Comparison of ENCODE assay signal across 23 cellular contexts in the genomic region with DNA sequence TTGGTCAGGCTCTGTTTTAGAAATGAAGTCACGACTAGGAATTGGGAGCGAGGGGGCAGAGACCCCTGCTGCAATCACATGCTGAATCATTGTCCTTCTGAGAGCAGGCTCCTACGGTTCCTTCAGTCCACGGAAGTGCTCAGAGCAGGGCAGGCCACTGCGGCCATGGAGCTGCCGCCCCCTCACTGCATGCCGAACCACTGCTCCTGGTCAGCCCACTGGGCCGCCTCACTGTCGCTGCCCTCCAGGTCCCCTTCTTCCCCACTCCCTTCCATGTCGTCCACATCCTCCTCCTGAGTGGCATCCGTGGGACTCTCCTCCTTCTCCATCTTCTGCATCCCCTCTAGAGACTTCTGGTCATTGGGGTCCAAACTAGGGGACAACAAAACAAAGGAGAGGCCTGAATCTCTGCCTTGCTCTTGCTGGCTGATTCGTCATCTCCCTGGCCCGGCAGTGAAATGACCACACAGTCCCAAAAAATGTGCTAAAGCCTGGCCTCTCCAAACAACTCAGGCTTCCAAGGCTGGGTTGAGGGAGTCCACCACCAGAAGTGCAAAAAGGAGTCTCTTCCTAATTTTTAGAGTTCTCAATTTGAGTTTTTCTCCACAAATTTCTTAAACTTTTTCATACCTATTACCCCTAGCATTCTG. TPM values are rescaled to one million over a fixed set of nuclear protein-coding genes. Genes with fewer than 3 reads are reported as not detected.
DNase-seq lines count a peak whose midpoint lies in the region; ATAC-seq and TF ChIP-seq lines count a peak whose summit lies in the region.
"Had no signal": no experiment of that assay in that cellular context is flagged by ENCODE, and none has a peak within 500 bp of the region (broad histone marks: within the 10 kb centered on the region; RNA-seq: fewer than 3 reads in every experiment).

No MANE protein-coding gene starts in this region.

- no peak overlapping the region for H3K27ac ChIP-seq in mammary epithelial cell (ENCODE audit: insufficient read depth, low read depth, low read length)
- peak overlapping the region; percentile 90 to 99 for H3K27ac ChIP-seq in esophagus (ENCODE audit: low read depth in 2 of 2, low read length in 1 of 2)
- H3K27ac ChIP-seq in urinary bladder (ENCODE audit: low read depth) = peak overlapping the region; percentile 41
- no peak overlapping the region for H3K27ac ChIP-seq in CD4-positive, alpha-beta memory T cell (ENCODE audit: low read depth, low read length)
- H3K27ac ChIP-seq: C4-2B, neutrophil had no signal

- H3K9me3 Mint-ChIP-seq in MCF 10A (ENCODE audit: unreplicated experiment) (no peaks in the 10 kb centered on the region), progenitor cell of endocrine pancreas (ENCODE audit: low read depth) (no peaks in the 10 kb centered on the region)
- no peaks in the 10 kb centered on the region for H3K9me3 Mint-ChIP-seq in CD4-positive, alpha-beta memory T cell
- H3K9me3 Mint-ChIP-seq: activated CD4-positive, alpha-beta T cell treated with anti-CD3 and anti-CD28 coated beads, Interleukin-2, amount 10 ng/mL, durations not matched to agents 24 days and 14 days; activated naive CD4-positive, alpha-beta T cell treated with anti-CD3 and anti-CD28 coated beads for 36 hours; dendritic cell treated with granulocyte-macrophage colony-stimulating factor and Interleukin-4, amounts not matched to agents 40 ng/mL and 50 ng/mL, for 4 days had no signal

- H3K4me3 Mint-ChIP-seq in MCF 10A (ENCODE audit: unreplicated experiment) (no peak overlapping the region), progenitor cell of endocrine pancreas (ENCODE audit: low read depth) (no peak overlapping the region)
- H3K4me3 Mint-ChIP-seq in CD4-positive, alpha-beta memory T cell = no peak overlapping the region
- H3K4me3 Mint-ChIP-seq: activated CD4-positive, alpha-beta T cell treated with anti-CD3 and anti-CD28 coated beads, Interleukin-2, amount 10 ng/mL, durations not matched to agents 24 days and 14 days; activated naive CD4-positive, alpha-beta T cell treated with anti-CD3 and anti-CD28 coated beads for 36 hours; dendritic cell treated with granulocyte-macrophage colony-stimulating factor and Interleukin-4, amounts not matched to agents 40 ng/mL and 50 ng/mL, for 4 days had no signal

- intact Hi-C loops in MCF 10A (cut with micrococcal nuclease) = no loop called here
- intact Hi-C loops in mammary epithelial cell (cut with micrococcal nuclease) = no loop called here
- intact Hi-C loops in CD4-positive, alpha-beta memory T cell (cut with micrococcal nuclease) = no loop called here

- H3K36me3 Mint-ChIP-seq in MCF 10A (ENCODE audit: insufficient read depth, unreplicated experiment) (peaks cover 69% of the 10 kb centered on the region), progenitor cell of endocrine pancreas (ENCODE audit: insufficient read depth) (peaks cover 19% of the 10 kb centered on the region)
- peaks cover 33 to 58% of the 10 kb centered on the region in 2 donors for H3K36me3 Mint-ChIP-seq in CD4-positive, alpha-beta memory T cell

- H4K20me1 ChIP-seq in mammary epithelial cell (ENCODE audit: insufficient read depth, low read length) = no peaks in the 10 kb centered on the region

- H3K4me2 ChIP-seq in mammary epithelial cell (ENCODE audit: insufficient read depth, low read depth, low read length) = no peak overlapping the region

- 97% methylated on average over 6 of the region's 13 CpGs for WGBS in mammary epithelial cell (ENCODE audit: low coverage, missing lambda C conversion rate)
- WGBS in esophagus, 2 donors = 86 to 88% methylated on average over 12 to 13 of the region's 13 CpGs
- WGBS in urinary bladder = 81% methylated on average over 13 of the region's 13 CpGs

- DNase-seq in MCF 10A (ENCODE audit: unreplicated experiment) = no peak
- DNase-seq in mammary epithelial cell = no peak
- no peak for DNase-seq in progenitor cell of endocrine pancreas (ENCODE audit: low spot score, unreplicated experiment)
- DNase-seq in CD4-positive, alpha-beta memory T cell = no peak
- no peak for DNase-seq in NCI-H1048 (lab: John Stamatoyannopoulos, UW)
- DNase-seq: activated CD4-positive, alpha-beta T cell treated with anti-CD3 and anti-CD28 coated beads, Interleukin-2, amount 10 ng/mL, durations not matched to agents 24 days and 14 days; activated CD8-positive, alpha-beta memory T cell treated with anti-CD3 and anti-CD28 coated beads, Interleukin-2, amount 50 U/mL, for 4 hours; activated naive CD4-positive, alpha-beta T cell treated with anti-CD3 and anti-CD28 coated beads for 36 hours; erythroblast; heart left ventricle; KG1; NCI-H1105; NCI-H774; stimulated activated CD4-positive, alpha-beta T cell treated with anti-CD3 and anti-CD28 coated beads, Interleukin-4, amount 100 ng/mL, for 24 hours; stimulated activated CD8-positive, alpha-beta memory T cell treated with anti-CD3 and anti-CD28 coated beads, Interleukin-4, amount 100 ng/mL, for 48 hours; trophoblast cell had no signal

- H3K4me1 Mint-ChIP-seq in MCF 10A (ENCODE audit: insufficient read depth, unreplicated experiment) (no peaks in the 10 kb centered on the region), progenitor cell of endocrine pancreas (ENCODE audit: low read depth) (no peaks in the 10 kb centered on the region)
- H3K4me1 Mint-ChIP-seq in CD4-positive, alpha-beta memory T cell = peaks cover 0 to 5% (median 0%) of the 10 kb centered on the region in 4 donors
- H3K4me1 Mint-ChIP-seq: activated CD4-positive, alpha-beta T cell treated with anti-CD3 and anti-CD28 coated beads, Interleukin-2, amount 10 ng/mL, durations not matched to agents 24 days and 14 days had no signal

- TF ChIP-seq CTCF in MCF 10A (IDR thresholded peaks at IDR 0.05; ENCODE audit: unreplicated experiment) (no peak), mammary epithelial cell (conservative IDR thresholded peaks at IDR 0.05 in 1 of 2, IDR thresholded peaks at IDR 0.05 in 1 of 2; ENCODE audit: extremely low read depth in 1 of 2, insufficient read depth in 1 of 2, low read depth in 1 of 2, low read length in 2 of 2) (no peak), progenitor cell of endocrine pancreas (IDR thresholded peaks at IDR 0.05; ENCODE audit: unreplicated experiment) (no peak)

- H3K4me1 ChIP-seq in mammary epithelial cell (ENCODE audit: insufficient read depth, low read length) (peaks cover 25% of the 10 kb centered on the region), esophagus (ENCODE audit: control insufficient read depth in 2 of 2, insufficient read depth in 2 of 2, low read length in 1 of 2) (peaks cover 17 to 28% of the 10 kb centered on the region in 2 donors), urinary bladder (ENCODE audit: insufficient read depth) (peaks cover 2% of the 10 kb centered on the region)
- no peaks in the 10 kb centered on the region for H3K4me1 ChIP-seq in CD4-positive, alpha-beta memory T cell (ENCODE audit: insufficient read depth, low read length)

- H3K9ac ChIP-seq in mammary epithelial cell (ENCODE audit: insufficient read depth, low read length) = no peak overlapping the region

- ATAC-seq in GM21360 (IDR thresholded peaks at IDR 0.05; ENCODE audit: unreplicated experiment) = no peak
- ATAC-seq: Panc1 had no signal

- in situ Hi-C loops in mammary epithelial cell (cut with MboI; ENCODE audit: low sequenced_read_pairs in 2 of 2) = no loop called here

- peaks cover 35% of the 10 kb centered on the region for H3K36me3 ChIP-seq in mammary epithelial cell (ENCODE audit: insufficient read depth, low read length)
- peaks cover 12 to 22% of the 10 kb centered on the region in 2 donors for H3K36me3 ChIP-seq in esophagus (ENCODE audit: control insufficient read depth in 2 of 2, insufficient read depth in 2 of 2, low read length in 1 of 2)
- H3K36me3 ChIP-seq in urinary bladder (ENCODE audit: insufficient read depth) = peaks cover 1% of the 10 kb centered on the region
- peaks cover 48% of the 10 kb centered on the region for H3K36me3 ChIP-seq in CD4-positive, alpha-beta memory T cell (ENCODE audit: insufficient read depth, low read length)

- no TSS peak for BruUV-seq in MCF 10A (replicated peaks; lab: Mats Ljungman, UMichigan)
- BruUV-seq in mammary epithelial cell (replicated peaks; lab: Mats Ljungman, UMichigan) = no TSS peak

- H3K27ac Mint-ChIP-seq in MCF 10A (ENCODE audit: low read depth, unreplicated experiment) = peak overlapping the region; percentile 63
- H3K27ac Mint-ChIP-seq in progenitor cell of endocrine pancreas = peak overlapping the region; percentile 69
- peak overlapping the region in 1 of 7 donors; percentile 29 for H3K27ac Mint-ChIP-seq in CD4-positive, alpha-beta memory T cell
- H3K27ac Mint-ChIP-seq: activated CD4-positive, alpha-beta T cell treated with anti-CD3 and anti-CD28 coated beads, Interleukin-2, amount 10 ng/mL, durations not matched to agents 24 days and 14 days; activated naive CD4-positive, alpha-beta T cell treated with anti-CD3 and anti-CD28 coated beads for 36 hours; dendritic cell treated with granulocyte-macrophage colony-stimulating factor and Interleukin-4, amounts not matched to agents 40 ng/mL and 50 ng/mL, for 4 days had no signal

- no peaks in the 10 kb centered on the region for H3K27me3 ChIP-seq in mammary epithelial cell (ENCODE audit: insufficient read depth, low read length)
- no peaks in the 10 kb centered on the region for H3K27me3 ChIP-seq in esophagus (ENCODE audit: control insufficient read depth in 1 of 2, insufficient read depth in 2 of 2, low read length in 2 of 2)
- H3K27me3 ChIP-seq in CD4-positive, alpha-beta memory T cell (ENCODE audit: insufficient read depth, low read length) = no peaks in the 10 kb centered on the region
- H3K27me3 ChIP-seq: heart left ventricle, neutrophil had no signal

- H3K27me3 Mint-ChIP-seq in MCF 10A (ENCODE audit: insufficient read depth, unreplicated experiment) = no peaks in the 10 kb centered on the region
- H3K27me3 Mint-ChIP-seq in progenitor cell of endocrine pancreas = no peaks in the 10 kb centered on the region
- H3K27me3 Mint-ChIP-seq in CD4-positive, alpha-beta memory T cell = no peaks in the 10 kb centered on the region
- H3K27me3 Mint-ChIP-seq: activated CD4-positive, alpha-beta T cell treated with anti-CD3 and anti-CD28 coated beads, Interleukin-2, amount 10 ng/mL, durations not matched to agents 24 days and 14 days; dendritic cell treated with granulocyte-macrophage colony-stimulating factor and Interleukin-4, amounts not matched to agents 40 ng/mL and 50 ng/mL, for 4 days had no signal

- H3K9me3 ChIP-seq in mammary epithelial cell (replicated peaks; ENCODE audit: insufficient read depth, low read length) = no peaks in the 10 kb centered on the region
- no peaks in the 10 kb centered on the region for H3K9me3 ChIP-seq in esophagus (ENCODE audit: control insufficient read depth in 2 of 2, insufficient read depth in 1 of 2, low read depth in 1 of 2, low read length in 1 of 2)
- H3K9me3 ChIP-seq in CD4-positive, alpha-beta memory T cell (ENCODE audit: control insufficient read depth in 1 of 2, low read length in 2 of 2) = no peaks in the 10 kb centered on the region
- H3K9me3 ChIP-seq: heart left ventricle, neutrophil had no signal

- H3K4me3 ChIP-seq in mammary epithelial cell (replicated peaks in 1 of 3; ENCODE audit: insufficient read depth in 1 of 3, low read depth in 2 of 3, low read length in 3 of 3) (no peak overlapping the region), esophagus (ENCODE audit: low read depth in 1 of 2, low read length in 2 of 2) (no peak overlapping the region), urinary bladder (ENCODE audit: low read depth, low read length) (no peak overlapping the region)
- no peak overlapping the region for H3K4me3 ChIP-seq in CD4-positive, alpha-beta memory T cell (ENCODE audit: low read length in 2 of 2)
- H3K4me3 ChIP-seq: heart left ventricle had no signal

- dilution Hi-C loops in mammary epithelial cell (cut with HindIII; ENCODE audit: low sequenced_read_pairs) = no loop called here

- no peak overlapping the region for H2AFZ ChIP-seq in mammary epithelial cell (ENCODE audit: low read depth, low read length)

- peaks cover 15% of the 10 kb centered on the region for H3K79me2 ChIP-seq in mammary epithelial cell (ENCODE audit: insufficient read depth, low read length)

- POLR2A ChIA-PET in MCF 10A (lab: Yijun Ruan, JAX) = interaction anchor here (0.8 kb wide), 2 partner anchors 13 to 33 kb away, joined by 3 read pairs; no protein-coding TSS in a partner anchor
- POLR2A ChIA-PET in CD4-positive, alpha-beta memory T cell (lab: Charles Lee; ENCODE audit: partially characterized antibody) = no interaction called here

- CTCF ChIA-PET in MCF 10A (lab: Yijun Ruan, JAX) = no interaction called here
- CTCF ChIA-PET in mammary epithelial cell (lab: Charles Lee; ENCODE audit: low non-redundant PET) = no interaction called here
- CTCF ChIA-PET in CD4-positive, alpha-beta memory T cell (lab: Charles Lee; ENCODE audit: partially characterized antibody) = no interaction called here

RNA-seq across cellular contexts. Expression of a gene that starts 29.4 kb away (rescaled TPM):
- 76.3 and 87.1 TPM in 2 replicates for total RNA-seq in MCF 10A (2022)
- total RNA-seq in mammary epithelial cell = 10 to 100 TPM; 35.8 to 63.7 TPM
- 43.1 TPM for polyA plus RNA-seq in mammary epithelial cell
- polyA minus RNA-seq in mammary epithelial cell = 90.0 TPM
- polyA plus RNA-seq in esophagus = 10 to 100 TPM; 49.6 to 75.8 TPM
- total RNA-seq in progenitor cell of endocrine pancreas = 86.2 and 91.8 TPM in 2 replicates
- 56.6 TPM for total RNA-seq in urinary bladder
- polyA plus RNA-seq in urinary bladder = 39.4 TPM
- 10 to 100 TPM; 69.9 to 70.1 TPM for total RNA-seq in CD4-positive, alpha-beta memory T cell
- polyA plus RNA-seq in CD4-positive, alpha-beta memory T cell = 10 to 100 TPM; 28.8 to 30.8 TPM

Comparison
In these comparisons a context has a peak if more than half of its experiments do, and no peak if none do; other contexts are left out.
1. H3K27ac ChIP-seq: peak in esophagus (2 of 2) and urinary bladder (single experiment); none in mammary epithelial cell (single experiment) and CD4-positive, alpha-beta memory T cell (single experiment).